In the genomic region with DNA sequence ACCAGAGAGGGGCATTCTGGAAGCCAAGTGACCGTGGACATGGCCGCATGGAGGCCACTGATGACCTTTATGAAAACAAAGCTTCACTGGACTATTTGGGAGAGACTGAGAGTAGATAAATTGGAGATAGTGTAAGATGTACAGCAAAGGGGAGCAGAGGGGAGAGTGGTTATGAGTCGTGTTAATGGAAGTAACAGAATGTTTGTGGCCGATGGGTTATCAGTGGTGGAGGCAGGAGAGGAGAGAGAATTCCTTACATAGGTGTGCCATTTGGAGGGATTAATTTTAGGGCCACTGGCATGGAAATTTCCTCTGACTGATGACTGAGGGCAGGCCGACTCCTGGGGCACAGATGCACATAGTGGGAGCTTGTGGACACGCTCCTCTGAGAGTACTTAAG, we compare ENCODE assay signal across 1 cellular context.
A peak's percentile ranks its signal among the peaks of the same experiment; 100 is the strongest.
TF ChIP-seq lines count a peak whose summit lies in the region.

No MANE protein-coding gene starts in this region.

TF ChIP-seq in SK-N-SH, 30 proteins besides CTCF, POLR2A, EP300 and RAD21 (continued from another document):
- TF ChIP-seq, protein P1, sequence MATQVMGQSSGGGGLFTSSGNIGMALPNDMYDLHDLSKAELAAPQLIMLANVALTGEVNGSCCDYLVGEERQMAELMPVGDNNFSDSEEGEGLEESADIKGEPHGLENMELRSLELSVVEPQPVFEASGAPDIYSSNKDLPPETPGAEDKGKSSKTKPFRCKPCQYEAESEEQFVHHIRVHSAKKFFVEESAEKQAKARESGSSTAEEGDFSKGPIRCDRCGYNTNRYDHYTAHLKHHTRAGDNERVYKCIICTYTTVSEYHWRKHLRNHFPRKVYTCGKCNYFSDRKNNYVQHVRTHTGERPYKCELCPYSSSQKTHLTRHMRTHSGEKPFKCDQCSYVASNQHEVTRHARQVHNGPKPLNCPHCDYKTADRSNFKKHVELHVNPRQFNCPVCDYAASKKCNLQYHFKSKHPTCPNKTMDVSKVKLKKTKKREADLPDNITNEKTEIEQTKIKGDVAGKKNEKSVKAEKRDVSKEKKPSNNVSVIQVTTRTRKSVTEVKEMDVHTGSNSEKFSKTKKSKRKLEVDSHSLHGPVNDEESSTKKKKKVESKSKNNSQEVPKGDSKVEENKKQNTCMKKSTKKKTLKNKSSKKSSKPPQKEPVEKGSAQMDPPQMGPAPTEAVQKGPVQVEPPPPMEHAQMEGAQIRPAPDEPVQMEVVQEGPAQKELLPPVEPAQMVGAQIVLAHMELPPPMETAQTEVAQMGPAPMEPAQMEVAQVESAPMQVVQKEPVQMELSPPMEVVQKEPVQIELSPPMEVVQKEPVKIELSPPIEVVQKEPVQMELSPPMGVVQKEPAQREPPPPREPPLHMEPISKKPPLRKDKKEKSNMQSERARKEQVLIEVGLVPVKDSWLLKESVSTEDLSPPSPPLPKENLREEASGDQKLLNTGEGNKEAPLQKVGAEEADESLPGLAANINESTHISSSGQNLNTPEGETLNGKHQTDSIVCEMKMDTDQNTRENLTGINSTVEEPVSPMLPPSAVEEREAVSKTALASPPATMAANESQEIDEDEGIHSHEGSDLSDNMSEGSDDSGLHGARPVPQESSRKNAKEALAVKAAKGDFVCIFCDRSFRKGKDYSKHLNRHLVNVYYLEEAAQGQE (IDR thresholded peaks at IDR 0.05; ENCODE audit: low read depth, low read length): no peak
- TF ChIP-seq POLR2AphosphoS5 (IDR thresholded peaks at IDR 0.05; ENCODE audit: low read depth, low read length) (no peak), YY1 (IDR thresholded peaks at IDR 0.05; ENCODE audit: low read depth) (no peak), EZH2phosphoT487 (IDR thresholded peaks at IDR 0.05; ENCODE audit: borderline replicate concordance, low read depth) (no peak), ELF1 (IDR thresholded peaks at IDR 0.05) (no peak), TEAD4 (IDR thresholded peaks at IDR 0.05; ENCODE audit: borderline replicate concordance, insufficient read depth) (no peak), MXI1 (IDR thresholded peaks at IDR 0.05; ENCODE audit: low read depth, low read length) (no peak), TCF12 (IDR thresholded peaks at IDR 0.05) (peak; percentile 20; the same call in 1 of the 2 replicates), RXRA (IDR thresholded peaks at IDR 0.05; ENCODE audit: borderline replicate concordance, low read depth) (no peak), SIN3A (IDR thresholded peaks at IDR 0.05; ENCODE audit: borderline replicate concordance, low read depth, low read length) (no peak), TAF1 (IDR thresholded peaks at IDR 0.05; ENCODE audit: borderline replicate concordance, low read depth, low read length) (no peak), FOXJ3 (CRISPR knock-in tag; IDR thresholded peaks at IDR 0.05) (no peak), GATA2 (CRISPR knock-in tag; IDR thresholded peaks at IDR 0.05) (no peak), FOSL2 (IDR thresholded peaks at IDR 0.05; ENCODE audit: borderline replicate concordance, low read depth) (peak; percentile 49; the same call in 1 of the 2 replicates), NRF1 (IDR thresholded peaks at IDR 0.05; ENCODE audit: low read depth, low read length) (no peak), FOXM1 (IDR thresholded peaks at IDR 0.05; ENCODE audit: low read depth) (no peak), RCOR1 (IDR thresholded peaks at IDR 0.05; ENCODE audit: low read length) (no peak), MEF2A (IDR thresholded peaks at IDR 0.05; ENCODE audit: borderline replicate concordance, low read depth) (no peak), GABPA (IDR thresholded peaks at IDR 0.05; ENCODE audit: low read depth) (no peak)
- TF ChIP-seq, protein P2, sequence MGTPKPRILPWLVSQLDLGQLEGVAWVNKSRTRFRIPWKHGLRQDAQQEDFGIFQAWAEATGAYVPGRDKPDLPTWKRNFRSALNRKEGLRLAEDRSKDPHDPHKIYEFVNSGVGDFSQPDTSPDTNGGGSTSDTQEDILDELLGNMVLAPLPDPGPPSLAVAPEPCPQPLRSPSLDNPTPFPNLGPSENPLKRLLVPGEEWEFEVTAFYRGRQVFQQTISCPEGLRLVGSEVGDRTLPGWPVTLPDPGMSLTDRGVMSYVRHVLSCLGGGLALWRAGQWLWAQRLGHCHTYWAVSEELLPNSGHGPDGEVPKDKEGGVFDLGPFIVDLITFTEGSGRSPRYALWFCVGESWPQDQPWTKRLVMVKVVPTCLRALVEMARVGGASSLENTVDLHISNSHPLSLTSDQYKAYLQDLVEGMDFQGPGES (IDR thresholded peaks at IDR 0.05; ENCODE audit: low read depth, low read length): no peak
- TF ChIP-seq, protein P3, sequence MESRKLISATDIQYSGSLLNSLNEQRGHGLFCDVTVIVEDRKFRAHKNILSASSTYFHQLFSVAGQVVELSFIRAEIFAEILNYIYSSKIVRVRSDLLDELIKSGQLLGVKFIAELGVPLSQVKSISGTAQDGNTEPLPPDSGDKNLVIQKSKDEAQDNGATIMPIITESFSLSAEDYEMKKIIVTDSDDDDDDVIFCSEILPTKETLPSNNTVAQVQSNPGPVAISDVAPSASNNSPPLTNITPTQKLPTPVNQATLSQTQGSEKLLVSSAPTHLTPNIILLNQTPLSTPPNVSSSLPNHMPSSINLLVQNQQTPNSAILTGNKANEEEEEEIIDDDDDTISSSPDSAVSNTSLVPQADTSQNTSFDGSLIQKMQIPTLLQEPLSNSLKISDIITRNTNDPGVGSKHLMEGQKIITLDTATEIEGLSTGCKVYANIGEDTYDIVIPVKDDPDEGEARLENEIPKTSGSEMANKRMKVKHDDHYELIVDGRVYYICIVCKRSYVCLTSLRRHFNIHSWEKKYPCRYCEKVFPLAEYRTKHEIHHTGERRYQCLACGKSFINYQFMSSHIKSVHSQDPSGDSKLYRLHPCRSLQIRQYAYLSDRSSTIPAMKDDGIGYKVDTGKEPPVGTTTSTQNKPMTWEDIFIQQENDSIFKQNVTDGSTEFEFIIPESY (IDR thresholded peaks at IDR 0.05; ENCODE audit: borderline replicate concordance, low read depth): no peak
- TF ChIP-seq, protein P4, sequence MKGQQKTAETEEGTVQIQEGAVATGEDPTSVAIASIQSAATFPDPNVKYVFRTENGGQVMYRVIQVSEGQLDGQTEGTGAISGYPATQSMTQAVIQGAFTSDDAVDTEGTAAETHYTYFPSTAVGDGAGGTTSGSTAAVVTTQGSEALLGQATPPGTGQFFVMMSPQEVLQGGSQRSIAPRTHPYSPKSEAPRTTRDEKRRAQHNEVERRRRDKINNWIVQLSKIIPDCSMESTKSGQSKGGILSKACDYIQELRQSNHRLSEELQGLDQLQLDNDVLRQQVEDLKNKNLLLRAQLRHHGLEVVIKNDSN (IDR thresholded peaks at IDR 0.05; ENCODE audit: borderline replicate concordance, low read depth): no peak
- TF ChIP-seq, protein P5, sequence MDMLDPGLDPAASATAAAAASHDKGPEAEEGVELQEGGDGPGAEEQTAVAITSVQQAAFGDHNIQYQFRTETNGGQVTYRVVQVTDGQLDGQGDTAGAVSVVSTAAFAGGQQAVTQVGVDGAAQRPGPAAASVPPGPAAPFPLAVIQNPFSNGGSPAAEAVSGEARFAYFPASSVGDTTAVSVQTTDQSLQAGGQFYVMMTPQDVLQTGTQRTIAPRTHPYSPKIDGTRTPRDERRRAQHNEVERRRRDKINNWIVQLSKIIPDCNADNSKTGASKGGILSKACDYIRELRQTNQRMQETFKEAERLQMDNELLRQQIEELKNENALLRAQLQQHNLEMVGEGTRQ (IDR thresholded peaks at IDR 0.05; ENCODE audit: borderline replicate concordance, low read depth, low read length): no peak
